1 cellular context compared by ENCODE assay signal in the genomic region with DNA sequence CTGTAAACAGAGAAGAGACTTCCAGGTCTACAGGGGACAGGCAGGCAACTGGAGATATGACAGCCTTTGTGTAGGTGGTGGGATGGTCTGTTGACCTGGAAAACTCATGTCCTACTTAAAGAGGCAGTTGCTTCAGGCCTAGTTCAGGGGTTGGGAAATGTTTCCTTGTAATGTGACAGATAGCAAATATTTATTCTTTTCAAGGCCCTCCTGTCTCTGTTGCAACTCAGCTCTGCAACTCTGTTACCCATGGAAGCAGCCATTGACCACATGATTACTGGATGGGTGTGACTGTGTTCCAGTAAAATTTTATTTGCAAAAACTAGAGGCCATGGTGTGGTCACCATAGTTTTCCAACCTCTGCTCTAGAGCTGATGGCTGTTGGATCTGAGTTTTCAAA.
A peak's percentile ranks its signal among the peaks of the same experiment; 100 is the strongest.
TF ChIP-seq lines count a peak whose summit lies in the region.

No MANE protein-coding gene starts in this region.

TF ChIP-seq in HepG2, 621 proteins besides CTCF, POLR2A, EP300 and RAD21 (continued from another document):
- TF ChIP-seq, protein P1, sequence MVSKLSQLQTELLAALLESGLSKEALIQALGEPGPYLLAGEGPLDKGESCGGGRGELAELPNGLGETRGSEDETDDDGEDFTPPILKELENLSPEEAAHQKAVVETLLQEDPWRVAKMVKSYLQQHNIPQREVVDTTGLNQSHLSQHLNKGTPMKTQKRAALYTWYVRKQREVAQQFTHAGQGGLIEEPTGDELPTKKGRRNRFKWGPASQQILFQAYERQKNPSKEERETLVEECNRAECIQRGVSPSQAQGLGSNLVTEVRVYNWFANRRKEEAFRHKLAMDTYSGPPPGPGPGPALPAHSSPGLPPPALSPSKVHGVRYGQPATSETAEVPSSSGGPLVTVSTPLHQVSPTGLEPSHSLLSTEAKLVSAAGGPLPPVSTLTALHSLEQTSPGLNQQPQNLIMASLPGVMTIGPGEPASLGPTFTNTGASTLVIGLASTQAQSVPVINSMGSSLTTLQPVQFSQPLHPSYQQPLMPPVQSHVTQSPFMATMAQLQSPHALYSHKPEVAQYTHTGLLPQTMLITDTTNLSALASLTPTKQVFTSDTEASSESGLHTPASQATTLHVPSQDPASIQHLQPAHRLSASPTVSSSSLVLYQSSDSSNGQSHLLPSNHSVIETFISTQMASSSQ (IDR thresholded peaks at IDR 0.05; ENCODE audit: low read depth) = no peak
- TF ChIP-seq, protein P1 (CRISPR knock-in tag; IDR thresholded peaks at IDR 0.05; ENCODE audit: borderline replicate concordance) = peak; percentile 23; the same call in 1 of the 2 replicates
- TF ChIP-seq, protein P2, sequence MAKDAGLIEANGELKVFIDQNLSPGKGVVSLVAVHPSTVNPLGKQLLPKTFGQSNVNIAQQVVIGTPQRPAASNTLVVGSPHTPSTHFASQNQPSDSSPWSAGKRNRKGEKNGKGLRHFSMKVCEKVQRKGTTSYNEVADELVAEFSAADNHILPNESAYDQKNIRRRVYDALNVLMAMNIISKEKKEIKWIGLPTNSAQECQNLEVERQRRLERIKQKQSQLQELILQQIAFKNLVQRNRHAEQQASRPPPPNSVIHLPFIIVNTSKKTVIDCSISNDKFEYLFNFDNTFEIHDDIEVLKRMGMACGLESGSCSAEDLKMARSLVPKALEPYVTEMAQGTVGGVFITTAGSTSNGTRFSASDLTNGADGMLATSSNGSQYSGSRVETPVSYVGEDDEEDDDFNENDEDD (CRISPR knock-in tag; IDR thresholded peaks at IDR 0.05; ENCODE audit: borderline replicate concordance) = no peak
- TF ChIP-seq SAP130 (CRISPR knock-in tag; IDR thresholded peaks at IDR 0.05; ENCODE audit: low read depth) (0 out of 2 replicates have a peak, but pooled peaks have one; percentile 16), ZNF761 (CRISPR knock-in tag; conservative IDR thresholded peaks at IDR 0.05) (no peak), SALL1 (CRISPR knock-in tag; IDR thresholded peaks at IDR 0.05) (peak; percentile 38; the same call in 1 of the 2 replicates)
